23 cellular contexts compared by ENCODE assay signal in genomic region chr15:85419200-85419599, GRCh38. TPM values are rescaled to one million over a fixed set of nuclear protein-coding genes. Genes with fewer than 3 reads are reported as not detected.
DNase-seq lines count a peak whose midpoint lies in the region; ATAC-seq lines count a peak whose summit lies in the region.
"Had no signal": no experiment of that assay in that cellular context is flagged by ENCODE, and none has a peak within 500 bp of the region (broad histone marks: within the 10 kb centered on the region; RNA-seq: fewer than 3 reads in every experiment).

No MANE protein-coding gene starts in this region.

- peaks cover 89% of the 10 kb centered on the region for H3K4me1 Mint-ChIP-seq in activated naive CD8-positive, alpha-beta T cell treated with anti-CD3 and anti-CD28 coated beads, Interleukin-2, amount 50 U/mL, for 24 hours
- peaks cover 78% of the 10 kb centered on the region for H3K4me1 Mint-ChIP-seq in activated naive CD8-positive, alpha-beta T cell treated with anti-CD3 and anti-CD28 coated beads for 36 hours
- H3K4me1 Mint-ChIP-seq in stimulated activated naive B cell treated with anti-CD40 and anti-IgM and Interleukin-4, amounts not matched to agents 10 μg/mL and 1 μg/mL and 100 μg/mL, for 72 hours: peaks cover 50 to 71% of the 10 kb centered on the region in 2 donors

- H3K9me3 Mint-ChIP-seq in activated naive CD8-positive, alpha-beta T cell treated with anti-CD3 and anti-CD28 coated beads, Interleukin-2, amount 50 U/mL, for 24 hours: no peaks in the 10 kb centered on the region
- no peaks in the 10 kb centered on the region for H3K9me3 Mint-ChIP-seq in activated naive CD8-positive, alpha-beta T cell treated with anti-CD3 and anti-CD28 coated beads for 36 hours
- peaks cover 0 to 5% of the 10 kb centered on the region in 2 donors for H3K9me3 Mint-ChIP-seq in stimulated activated naive B cell treated with anti-CD40 and anti-IgM and Interleukin-4, amounts not matched to agents 10 μg/mL and 1 μg/mL and 100 μg/mL, for 72 hours

- H3K27me3 Mint-ChIP-seq in activated naive CD8-positive, alpha-beta T cell treated with anti-CD3 and anti-CD28 coated beads, Interleukin-2, amount 50 U/mL, for 24 hours: no peaks in the 10 kb centered on the region
- no peaks in the 10 kb centered on the region for H3K27me3 Mint-ChIP-seq in activated naive CD8-positive, alpha-beta T cell treated with anti-CD3 and anti-CD28 coated beads for 36 hours
- no peaks in the 10 kb centered on the region for H3K27me3 Mint-ChIP-seq in stimulated activated naive B cell treated with anti-CD40 and anti-IgM and Interleukin-4, amounts not matched to agents 10 μg/mL and 1 μg/mL and 100 μg/mL, for 72 hours
- H3K27me3 Mint-ChIP-seq: progenitor cell of endocrine pancreas had no signal

- H3K4me3 Mint-ChIP-seq in activated naive CD8-positive, alpha-beta T cell treated with anti-CD3 and anti-CD28 coated beads, Interleukin-2, amount 50 U/mL, for 24 hours: no peak overlapping the region
- H3K4me3 Mint-ChIP-seq in activated naive CD8-positive, alpha-beta T cell treated with anti-CD3 and anti-CD28 coated beads for 36 hours: no peak overlapping the region
- no peak overlapping the region for H3K4me3 Mint-ChIP-seq in stimulated activated naive B cell treated with anti-CD40 and anti-IgM and Interleukin-4, amounts not matched to agents 10 μg/mL and 1 μg/mL and 100 μg/mL, for 72 hours
- H3K4me3 Mint-ChIP-seq: neural progenitor cell had no signal

- no peak for DNase-seq in activated naive CD8-positive, alpha-beta T cell treated with anti-CD3 and anti-CD28 coated beads, Interleukin-2, amount 50 U/mL, for 24 hours
- no peak for DNase-seq in activated naive CD8-positive, alpha-beta T cell treated with anti-CD3 and anti-CD28 coated beads for 36 hours
- peak; percentile 38 for DNase-seq in RPMI7951 (ENCODE audit: low read depth)
- no peak for DNase-seq in epithelial cell of prostate (ENCODE audit: low read depth, low spot score)
- DNase-seq in stimulated activated naive B cell treated with anti-CD40 and anti-IgM and Interleukin-4, amounts not matched to agents 10 μg/mL and 1 μg/mL and 100 μg/mL, for 72 hours: no peak
- DNase-seq in hypothalamus (lab: John Stamatoyannopoulos, UW): no peak
- DNase-seq: activated CD8-positive, alpha-beta memory T cell treated with anti-CD3 and anti-CD28 coated beads for 24 hours; Calu3; cortex of kidney; EL; foreskin melanocyte; GOT3; hippocampal formation; KBM-7; NCI-H2171; NCI-H524 treated with DMSO at 0.1 percent for 48 hours; T1000; testis had no signal

- peaks cover 9% of the 10 kb centered on the region for H3K36me3 Mint-ChIP-seq in activated naive CD8-positive, alpha-beta T cell treated with anti-CD3 and anti-CD28 coated beads, Interleukin-2, amount 50 U/mL, for 24 hours (ENCODE audit: low read depth)
- peaks cover 32% of the 10 kb centered on the region for H3K36me3 Mint-ChIP-seq in activated naive CD8-positive, alpha-beta T cell treated with anti-CD3 and anti-CD28 coated beads for 36 hours
- H3K36me3 Mint-ChIP-seq in stimulated activated naive B cell treated with anti-CD40 and anti-IgM and Interleukin-4, amounts not matched to agents 10 μg/mL and 1 μg/mL and 100 μg/mL, for 72 hours: peaks cover 7 to 12% of the 10 kb centered on the region in 2 donors

- peak overlapping the region; percentile 29 for H3K27ac ChIP-seq in epithelial cell of prostate
- H3K27ac ChIP-seq: BLaER1 treated with 17β-estradiol and CSF1 and Interleukin-3, amounts not matched to agents 10 nM and 100 nM; neural progenitor cell; testis had no signal

- peak overlapping the region; percentile 57 for H3K27ac Mint-ChIP-seq in activated naive CD8-positive, alpha-beta T cell treated with anti-CD3 and anti-CD28 coated beads, Interleukin-2, amount 50 U/mL, for 24 hours
- H3K27ac Mint-ChIP-seq in activated naive CD8-positive, alpha-beta T cell treated with anti-CD3 and anti-CD28 coated beads for 36 hours: no peak overlapping the region
- H3K27ac Mint-ChIP-seq in stimulated activated naive B cell treated with anti-CD40 and anti-IgM and Interleukin-4, amounts not matched to agents 10 μg/mL and 1 μg/mL and 100 μg/mL, for 72 hours: peak overlapping the region; percentile 65
- H3K27ac Mint-ChIP-seq: neural progenitor cell, progenitor cell of endocrine pancreas had no signal

- ATAC-seq in activated naive CD8-positive, alpha-beta T cell treated with anti-CD3 and anti-CD28 coated beads, Interleukin-2, amount 50 U/mL, for 24 hours: peak; percentile 60
- no peak for ATAC-seq in stimulated activated naive B cell treated with anti-CD40 and anti-IgM and Interleukin-4, amounts not matched to agents 10 μg/mL and 1 μg/mL and 100 μg/mL, for 72 hours (replicated peaks)
- ATAC-seq in HG02623 (IDR thresholded peaks at IDR 0.05; ENCODE audit: unreplicated experiment): no peak
- no peak for ATAC-seq in GM19324 (IDR thresholded peaks at IDR 0.05; ENCODE audit: low FRiP score, unreplicated experiment)

RNA-seq across cellular contexts. Expression of gene AKAP13, which starts 38.8 kb away (rescaled TPM):
- 10 to 100 TPM; 83.2 to 85.2 TPM for total RNA-seq in activated naive CD8-positive, alpha-beta T cell treated with anti-CD3 and anti-CD28 coated beads for 36 hours
- 27.3 and 28.5 TPM in 2 replicates for total RNA-seq in RPMI7951 (2014; rRNA removed; shearing (Covaris generic))
